In genomic region chr7:98368721-98369120, GRCh38 we compare ENCODE assay signal across 21 cellular contexts.
"Had no signal": no experiment of that assay in that cellular context is flagged by ENCODE, and none has a peak within 500 bp of the region (broad histone marks: within the 10 kb centered on the region; RNA-seq: fewer than 3 reads in every experiment).

No MANE protein-coding gene starts in this region.

- H3K27me3 ChIP-seq: sigmoid colon, testis, vagina had no signal

- H3K27me3 Mint-ChIP-seq: activated CD4-positive, alpha-beta memory T cell treated with anti-CD3 and anti-CD28 coated beads, Interleukin-2, amount 10 ng/mL, durations not matched to agents 7 days and 5 days had no signal

- H3K36me3 Mint-ChIP-seq: activated naive CD4-positive, alpha-beta T cell treated with anti-CD3 and anti-CD28 coated beads, Interleukin-2, amount 10 ng/mL, durations not matched to agents 7 days and 5 days; naive thymus-derived CD8-positive, alpha-beta T cell; stimulated activated naive B cell treated with anti-CD40 and anti-IgM and Interleukin-4, amounts not matched to agents 10 μg/mL and 1 μg/mL and 100 μg/mL, for 72 hours had no signal

- H3K9me3 Mint-ChIP-seq: activated CD4-positive, alpha-beta memory T cell treated with anti-CD3 and anti-CD28 coated beads, Interleukin-2, amount 10 ng/mL, durations not matched to agents 7 days and 5 days; activated naive CD4-positive, alpha-beta T cell treated with anti-CD3 and anti-CD28 coated beads, Interleukin-2, amount 10 ng/mL, durations not matched to agents 7 days and 5 days; activated T-cell treated with anti-CD3 and anti-CD28 coated beads, Interleukin-2, amount 50 U/mL, for 72 hours; naive thymus-derived CD8-positive, alpha-beta T cell; stimulated activated naive B cell treated with anti-CD40 and anti-IgM and Interleukin-4, amounts not matched to agents 10 μg/mL and 1 μg/mL and 100 μg/mL, for 72 hours had no signal

- H3K9me3 ChIP-seq: gastroesophageal sphincter, sigmoid colon, testis, vagina had no signal

- ATAC-seq: activated T-cell treated with anti-CD3 and anti-CD28 coated beads, Interleukin-2, amount 50 U/mL, for 72 hours; gastroesophageal sphincter; naive thymus-derived CD8-positive, alpha-beta T cell; stimulated activated naive B cell treated with anti-CD40 and anti-IgM and Interleukin-4, amounts not matched to agents 10 μg/mL and 1 μg/mL and 100 μg/mL, for 72 hours; T-helper 17 cell had no signal

- H3K27ac Mint-ChIP-seq: activated CD4-positive, alpha-beta memory T cell treated with anti-CD3 and anti-CD28 coated beads, Interleukin-2, amount 10 ng/mL, durations not matched to agents 7 days and 5 days; activated naive CD4-positive, alpha-beta T cell treated with anti-CD3 and anti-CD28 coated beads, Interleukin-2, amount 10 ng/mL, durations not matched to agents 7 days and 5 days; activated T-cell treated with anti-CD3 and anti-CD28 coated beads, Interleukin-2, amount 50 U/mL, for 72 hours; naive thymus-derived CD8-positive, alpha-beta T cell; stimulated activated naive B cell treated with anti-CD40 and anti-IgM and Interleukin-4, amounts not matched to agents 10 μg/mL and 1 μg/mL and 100 μg/mL, for 72 hours; T-helper 17 cell had no signal

- H3K4me1 Mint-ChIP-seq: activated CD4-positive, alpha-beta memory T cell treated with anti-CD3 and anti-CD28 coated beads, Interleukin-2, amount 10 ng/mL, durations not matched to agents 7 days and 5 days; activated naive CD4-positive, alpha-beta T cell treated with anti-CD3 and anti-CD28 coated beads, Interleukin-2, amount 10 ng/mL, durations not matched to agents 7 days and 5 days; naive thymus-derived CD8-positive, alpha-beta T cell; stimulated activated naive B cell treated with anti-CD40 and anti-IgM and Interleukin-4, amounts not matched to agents 10 μg/mL and 1 μg/mL and 100 μg/mL, for 72 hours had no signal

- H3K4me3 Mint-ChIP-seq: activated CD4-positive, alpha-beta memory T cell treated with anti-CD3 and anti-CD28 coated beads, Interleukin-2, amount 10 ng/mL, durations not matched to agents 7 days and 5 days; activated naive CD4-positive, alpha-beta T cell treated with anti-CD3 and anti-CD28 coated beads, Interleukin-2, amount 10 ng/mL, durations not matched to agents 7 days and 5 days; activated T-cell treated with anti-CD3 and anti-CD28 coated beads, Interleukin-2, amount 50 U/mL, for 72 hours; naive thymus-derived CD8-positive, alpha-beta T cell; stimulated activated naive B cell treated with anti-CD40 and anti-IgM and Interleukin-4, amounts not matched to agents 10 μg/mL and 1 μg/mL and 100 μg/mL, for 72 hours; T-helper 17 cell had no signal

- H3K4me1 ChIP-seq: gastroesophageal sphincter, sigmoid colon, testis, vagina had no signal

- H3K27ac ChIP-seq: gastroesophageal sphincter, testis, vagina had no signal

- H3K4me3 ChIP-seq: gastroesophageal sphincter, lung, sigmoid colon, testis, vagina had no signal

- DNase-seq: activated CD4-positive, alpha-beta memory T cell treated with anti-CD3 and anti-CD28 coated beads, Interleukin-2, amount 10 ng/mL, durations not matched to agents 7 days and 5 days; activated CD4-positive, alpha-beta T cell treated with anti-CD3 and anti-CD28 coated beads for 48 hours; activated effector memory CD4-positive, alpha-beta T cell treated with anti-CD3 and anti-CD28 coated beads, Interleukin-2, amount 50 U/mL, for 16 hours; activated naive CD4-positive, alpha-beta T cell treated with anti-CD3 and anti-CD28 coated beads, Interleukin-2, amount 10 ng/mL, durations not matched to agents 7 days and 5 days; activated T-cell treated with anti-CD3 and anti-CD28 coated beads, Interleukin-2, amount 50 U/mL, for 72 hours; cerebellar nuclear complex; effector CD4-positive, alpha-beta T cell; head of caudate nucleus; kidney; naive thymus-derived CD8-positive, alpha-beta T cell; retina; sigmoid colon; stimulated activated CD4-positive, alpha-beta T cell treated with anti-CD3 and anti-CD28 coated beads, Interleukin-2, amount 100 ng/mL, for 48 hours; stimulated activated CD8-positive, alpha-beta memory T cell treated with anti-CD3 and anti-CD28 coated beads, Interleukin-4, amount 100 ng/mL, for 48 hours; stimulated activated naive B cell treated with anti-CD40 and anti-IgM and Interleukin-4, amounts not matched to agents 10 μg/mL and 1 μg/mL and 100 μg/mL, for 72 hours; T-helper 17 cell; testis; trophoblast cell had no signal

- H3K36me3 ChIP-seq: gastroesophageal sphincter, sigmoid colon, vagina had no signal
